ENCODE assay signal across 10 cellular contexts in the genomic region with DNA sequence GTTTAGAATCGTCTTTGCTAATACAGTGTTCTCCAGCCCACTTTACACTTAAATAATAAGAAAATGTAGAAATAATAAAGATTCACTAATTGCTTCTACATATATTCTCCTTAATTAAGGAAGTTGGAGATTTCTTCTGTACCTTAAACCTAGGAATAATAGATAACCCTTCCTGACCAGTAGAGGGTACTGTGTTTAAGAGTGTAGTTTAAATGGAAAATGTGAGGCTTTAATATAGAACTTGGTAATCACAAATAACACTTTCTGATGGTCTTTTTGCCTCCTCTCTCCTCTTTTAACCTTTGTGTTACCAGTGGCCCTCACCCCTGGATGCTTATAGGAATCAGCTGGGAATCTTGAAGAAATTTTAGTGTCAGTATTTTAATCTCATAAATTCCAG. TPM values are rescaled to one million over a fixed set of nuclear protein-coding genes. Genes with fewer than 3 reads are reported as not detected.
DNase-seq lines count a peak whose midpoint lies in the region; TF ChIP-seq lines count a peak whose summit lies in the region.
"Had no signal": no experiment of that assay in that cellular context is flagged by ENCODE, and none has a peak within 500 bp of the region (broad histone marks: within the 10 kb centered on the region; RNA-seq: fewer than 3 reads in every experiment).

No MANE protein-coding gene starts in this region.

- TF ChIP-seq CTCF in 22Rv1 (IDR thresholded peaks at IDR 0.05): peak; percentile 43
- TF ChIP-seq CTCF in GM10248 (IDR thresholded peaks at IDR 0.05; ENCODE audit: control extremely low read depth, extremely low read depth, low read depth, missing control alignments): peak; percentile 41
- TF ChIP-seq CTCF in RWPE1 (conservative IDR thresholded peaks at IDR 0.05; ENCODE audit: low read depth): peak; percentile 21
- TF ChIP-seq CTCF in foreskin fibroblast (IDR thresholded peaks at IDR 0.05; ENCODE audit: low read depth, low read length): peak; percentile 38

- CTCF ChIA-PET in GM10248 (lab: Yijun Ruan, JAX): interaction anchor here (1.1 to 3.4 kb wide), 4 partner anchors 10 to 299 kb away, joined by 3 to 9 read pairs (median 5); no protein-coding TSS in a partner anchor
- CTCF ChIA-PET in RWPE1 (lab: Yijun Ruan, JAX): interaction anchor here (0.6 to 2.0 kb wide), 8 partner anchors 14 to 681 kb away, joined by 3 to 8 read pairs (median 4); no protein-coding TSS in a partner anchor

- H3K4me3 ChIP-seq in foreskin fibroblast (ENCODE audit: low read depth in 1 of 2, low read length in 2 of 2): no peak overlapping the region

- H3K27ac ChIP-seq in 22Rv1 (no peak overlapping the region), RWPE1 (no peak overlapping the region)

- DNase-seq in GM10248 (ENCODE audit: extremely low spot score) (no peak), RWPE1 (ENCODE audit: low spot score) (no peak), foreskin fibroblast (peak in 1 of 2 donors; percentile 28), NCI-H1417 treated with DMSO at 0.1 percent for 48 hours (lab: John Stamatoyannopoulos, UW) (no peak), COLO829 (ENCODE audit: low spot score) (no peak), cerebellum (ENCODE audit: low spot score) (no peak), putamen (ENCODE audit: low spot score) (no peak)
- DNase-seq: activated T-cell treated with anti-CD3 and anti-CD28 coated beads, Interleukin-2, amount 50 U/mL, for 4 hours; NCI-H446 had no signal

- POLR2A ChIA-PET in GM10248 (lab: Yijun Ruan, JAX) (no interaction called here), RWPE1 (lab: Yijun Ruan, JAX; ENCODE audit: low non-redundant PET) (no interaction called here)

RNA-seq across cellular contexts. Expression of a gene that starts 20.7 kb away (rescaled TPM):
- 32.4 TPM for total RNA-seq in cerebellum

RNA-seq across cellular contexts. Expression of a gene that starts 39.1 kb away (rescaled TPM):
- 4.4 TPM for total RNA-seq in cerebellum
